8 cellular contexts compared by ENCODE assay signal in genomic region chr3:108100906-108101305, GRCh38. TPM values are rescaled to one million over a fixed set of nuclear protein-coding genes. Genes with fewer than 3 reads are reported as not detected.
A peak's percentile ranks its signal among the peaks of the same experiment; 100 is the strongest.
DNase-seq lines count a peak whose midpoint lies in the region; ATAC-seq, FAIRE-seq and TF ChIP-seq lines count a peak whose summit lies in the region.

No MANE protein-coding gene starts in this region.

- TF ChIP-seq POLR2A in GM12878 (IDR thresholded peaks at IDR 0.05; ENCODE audit: low read depth, low read length): no peak

- CTCF ChIA-PET in GM12878 (lab: Yijun Ruan, JAX): interaction anchor here (0.9 to 1.8 kb wide), 3 partner anchors 8 to 377 kb away, joined by 3 to 7 read pairs (median 6); no protein-coding TSS in a partner anchor

- peak overlapping the region; percentile 46 for H3K4me2 ChIP-seq in Loucy (ENCODE audit: low read depth, low read length, poor library complexity, severe bottlenecking)
- H3K4me2 ChIP-seq in GM12878 (ENCODE audit: control insufficient read depth, insufficient read depth): peak overlapping the region; percentile 92

- RAD21 ChIA-PET in GM12878 (lab: Charles Lee; ENCODE audit: unreplicated experiment): interaction anchor here (0.8 to 4.2 kb wide), 11 partner anchors 9 to 52 kb away, joined by 3 to 36 read pairs (median 5); no protein-coding TSS in a partner anchor

- no peaks in the 10 kb centered on the region for H3F3A ChIP-seq in Loucy (ENCODE audit: low read depth)

- H3K27me3 ChIP-seq in Loucy (ENCODE audit: insufficient read depth, low read length, poor library complexity, severe bottlenecking) (no peaks in the 10 kb centered on the region), GM12878 (replicated peaks in 1 of 2; ENCODE audit: control insufficient read depth in 2 of 2, insufficient read depth in 2 of 2, low read length in 1 of 2) (no peaks in the 10 kb centered on the region), lower lobe of right lung (ENCODE audit: low read depth) (no peaks in the 10 kb centered on the region)

- H4K20me1 ChIP-seq in Loucy (ENCODE audit: insufficient read depth, low read length, poor library complexity, severe bottlenecking): no peaks in the 10 kb centered on the region
- H4K20me1 ChIP-seq in GM12878 (ENCODE audit: control insufficient read depth, insufficient read depth): no peaks in the 10 kb centered on the region

- in situ Hi-C loops in GM12878 (cut with MboI): no loop called here

- peak; percentile 86 to 92 for TF ChIP-seq EP300 in GM12878 (IDR thresholded peaks at IDR 0.05; ENCODE audit: borderline replicate concordance in 1 of 2, control insufficient read depth in 1 of 2, low read depth in 2 of 2, low read length in 2 of 2)

- H3K9me2 ChIP-seq in Loucy (replicated peaks; ENCODE audit: low read depth, low read length): no peaks in the 10 kb centered on the region

- SMC1A ChIA-PET in GM12878 (lab: Charles Lee; ENCODE audit: uncharacterized antibody, unreplicated experiment): interaction anchor here (0.6 to 3.9 kb wide), 11 partner anchors 8 to 287 kb away, joined by 3 to 34 read pairs (median 3); no protein-coding TSS in a partner anchor

- peak; percentile 59 for DNase-seq in GM18507 (ENCODE audit: extremely low spot score, insufficient read length, low read depth)
- DNase-seq in GM12878 (ENCODE audit: low read depth, low spot score): peak; percentile 96
- DNase-seq in lower lobe of right lung: no peak
- no peak for DNase-seq in SK-N-DZ (ENCODE audit: low spot score)
- DNase-seq in midbrain (lab: John Stamatoyannopoulos, UW): no peak
- DNase-seq in caudate nucleus (lab: John Stamatoyannopoulos, UW): no peak

- H3K9ac ChIP-seq in Loucy (ENCODE audit: low read depth, low read length, poor library complexity, severe bottlenecking) (peak overlapping the region; percentile 29), GM12878 (ENCODE audit: control insufficient read depth, insufficient read depth, low read length) (no peak overlapping the region)

- no peak for TF ChIP-seq RAD21 in GM12878 (IDR thresholded peaks at IDR 0.05; ENCODE audit: insufficient read depth, low read depth, low read length)

- no peak for TF ChIP-seq CTCF in Loucy (conservative IDR thresholded peaks at IDR 0.05; ENCODE audit: low read length)
- TF ChIP-seq CTCF in GM12878 (IDR thresholded peaks at IDR 0.05 in 2 of 3, conservative IDR thresholded peaks at IDR 0.05 in 1 of 3; ENCODE audit: control insufficient read depth in 2 of 3, extremely low read depth in 1 of 3, insufficient read depth in 1 of 3, low read depth in 3 of 3, low read length in 3 of 3): no peak
- no peak for TF ChIP-seq CTCF in lower lobe of right lung (IDR thresholded peaks at IDR 0.05)

- H3K27ac ChIP-seq in GM12878 (ENCODE audit: control insufficient read depth, insufficient read depth): peak overlapping the region; percentile 81
- H3K27ac ChIP-seq in lower lobe of right lung: no peak overlapping the region
- H3K27ac ChIP-seq in caudate nucleus (ENCODE audit: low read depth, low read length): no peak overlapping the region

- H3K79me2 ChIP-seq in Loucy (ENCODE audit: insufficient read depth, low read length): no peaks in the 10 kb centered on the region
- H3K79me2 ChIP-seq in GM12878 (ENCODE audit: control insufficient read depth, insufficient read depth, low read length): no peaks in the 10 kb centered on the region; the same call in 1 of the 2 replicates

- H3K4me1 ChIP-seq in Loucy (ENCODE audit: insufficient read depth, low read length, poor library complexity, severe bottlenecking) (peaks cover 41% of the 10 kb centered on the region), GM12878 (ENCODE audit: control insufficient read depth, insufficient read depth, low read length) (peaks cover 36% of the 10 kb centered on the region), lower lobe of right lung (no peaks in the 10 kb centered on the region)

- H2AFZ ChIP-seq in Loucy (ENCODE audit: low read length) (no peak overlapping the region), GM12878 (ENCODE audit: control insufficient read depth, low read depth, low read length) (no peak overlapping the region)

- H3K4me3 ChIP-seq in Loucy (ENCODE audit: low read length, poor library complexity, severe bottlenecking) (no peak overlapping the region), GM12878 (no peak overlapping the region; the same call in 1 of the 2 replicates), lower lobe of right lung (no peak overlapping the region)

- 2% methylated on average over 2 of the region's 2 CpGs for WGBS in GM12878 (ENCODE audit: insufficient coverage, insufficient replicate concordance, low lambda C conversion rate, missing lambda C conversion rate)

- ATAC-seq in GM21717 (IDR thresholded peaks at IDR 0.05; ENCODE audit: unreplicated experiment) (peak; percentile 91), GM12878 (peak; percentile 89), lower lobe of right lung (no peak)

- H3K9me3 ChIP-seq in Loucy (ENCODE audit: insufficient read depth, low read depth, low read length): no peaks in the 10 kb centered on the region
- H3K9me3 ChIP-seq in GM12878 (replicated peaks; ENCODE audit: control insufficient read depth, insufficient read depth, low read length): no peaks in the 10 kb centered on the region
- no peaks in the 10 kb centered on the region for H3K9me3 ChIP-seq in lower lobe of right lung

- POLR2A ChIA-PET in GM12878 (lab: Charles Lee): interaction anchor here (1.0 to 3.7 kb wide), 4 partner anchors 12 to 195 kb away, joined by 3 to 25 read pairs (median 11); partner anchors contain the start of gene HHLA2

- BruUV-seq in GM12878 (replicated peaks; lab: Mats Ljungman, UMichigan): no TSS peak

- H3K36me3 ChIP-seq in Loucy (ENCODE audit: insufficient read depth, low read length) (no peaks in the 10 kb centered on the region), GM12878 (ENCODE audit: control insufficient read depth in 2 of 2, insufficient read depth in 2 of 2, low read length in 1 of 2) (no peaks in the 10 kb centered on the region), lower lobe of right lung (no peaks in the 10 kb centered on the region)

- intact Hi-C loops in GM12878 (cut with micrococcal nuclease; ENCODE audit: unreplicated experiment): loop anchor here (1.0 kb wide), 2 partner anchors 10 to 23 kb away; partner anchors contain the start of gene CD47
- intact Hi-C loops in lower lobe of right lung (cut with DNase I): no loop called here

- FAIRE-seq in GM18507 (lab: Jason Lieb, UNC): peak; percentile 97
- FAIRE-seq in GM12878 (lab: Jason Lieb, UNC): peak; percentile 90

TF ChIP-seq in GM12878, 131 proteins besides CTCF, POLR2A, EP300 and RAD21 (continues in another document):
- no peak for TF ChIP-seq NRF1 (conservative IDR thresholded peaks at IDR 0.05; ENCODE audit: low read depth, low read length)
- TF ChIP-seq, protein P1, sequence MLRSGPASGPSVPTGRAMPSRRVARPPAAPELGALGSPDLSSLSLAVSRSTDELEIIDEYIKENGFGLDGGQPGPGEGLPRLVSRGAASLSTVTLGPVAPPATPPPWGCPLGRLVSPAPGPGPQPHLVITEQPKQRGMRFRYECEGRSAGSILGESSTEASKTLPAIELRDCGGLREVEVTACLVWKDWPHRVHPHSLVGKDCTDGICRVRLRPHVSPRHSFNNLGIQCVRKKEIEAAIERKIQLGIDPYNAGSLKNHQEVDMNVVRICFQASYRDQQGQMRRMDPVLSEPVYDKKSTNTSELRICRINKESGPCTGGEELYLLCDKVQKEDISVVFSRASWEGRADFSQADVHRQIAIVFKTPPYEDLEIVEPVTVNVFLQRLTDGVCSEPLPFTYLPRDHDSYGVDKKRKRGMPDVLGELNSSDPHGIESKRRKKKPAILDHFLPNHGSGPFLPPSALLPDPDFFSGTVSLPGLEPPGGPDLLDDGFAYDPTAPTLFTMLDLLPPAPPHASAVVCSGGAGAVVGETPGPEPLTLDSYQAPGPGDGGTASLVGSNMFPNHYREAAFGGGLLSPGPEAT (IDR thresholded peaks at IDR 0.05; ENCODE audit: low read depth): peak; percentile 76
- TF ChIP-seq PKNOX1 (IDR thresholded peaks at IDR 0.05): peak; percentile 83

RNA-seq across cellular contexts. Expression of gene CD47, which starts 10.1 kb away (rescaled TPM):
- total RNA-seq in GM12878 (2013; cell fraction: nucleolus; rRNA removed): 305 and 306 TPM in 2 replicates
- 66.0 and 81.6 TPM in 2 replicates for total RNA-seq in GM12878 (2014; rRNA removed)
- 69.6 and 72.0 TPM in 2 replicates for total RNA-seq in GM12878 (2014; rRNA removed; fragmentation: Illumina TruSeq; extraction: Trizol)
- total RNA-seq in GM12878 (2021): 74.6 and 87.2 TPM in 2 replicates
- polyA plus RNA-seq in GM12878 (2011; ENCODE audit: low read depth): 149 TPM
- 118 and 208 TPM in 2 replicates for polyA plus RNA-seq in GM12878 (2011; rRNA removed)
- 41.5 and 54.0 TPM in 2 replicates for polyA plus RNA-seq in GM12878 (2011; cell fraction: cytosol; rRNA removed)
- 65.1 and 67.6 TPM in 2 replicates for polyA plus RNA-seq in GM12878 (2011; cell fraction: nucleus; rRNA removed)
- polyA plus RNA-seq in GM12878 (2012): 86.3 and 96.9 TPM in 2 replicates
- 77.3 and 105 TPM in 2 replicates for polyA plus RNA-seq in GM12878 (2014; fragmentation: Illumina TruSeq; extraction: Trizol)
- polyA plus RNA-seq in GM12878 (2014; fragmentation: Nextera tagmentation; extraction: Ambion mirVana): 10 to 100 TPM; 22.9 to 61.6 TPM
- polyA plus RNA-seq in GM12878 (2014; rRNA removed): 68.0 and 84.8 TPM in 2 replicates
- polyA plus RNA-seq in GM12878 (2016; fragmentation: Nextera tagmentation; extraction: Ambion mirVana): 100 to 1,000 TPM; 168 to 175 TPM
- polyA minus RNA-seq in GM12878 (2011; rRNA and poly(A)+ RNA removed): 47.6 and 61.7 TPM in 2 replicates
- 20.1 and 26.3 TPM in 2 replicates for polyA minus RNA-seq in GM12878 (2011; cell fraction: cytosol; rRNA and poly(A)+ RNA removed)
- polyA minus RNA-seq in GM12878 (2011; cell fraction: nucleus; rRNA and poly(A)+ RNA removed): 41.5 and 58.6 TPM in 2 replicates
- 222 TPM for total RNA-seq in lower lobe of right lung
- polyA plus RNA-seq in SK-N-DZ (2014; cell fraction: cytosol; rRNA removed): 54.2 and 86.5 TPM in 2 replicates
- polyA plus RNA-seq in SK-N-DZ (2014; cell fraction: nucleus; rRNA removed): 81.3 and 90.9 TPM in 2 replicates

Comparison
In these comparisons a context has a peak if more than half of its experiments do, and no peak if none do; other contexts are left out.
1. DNase-seq: peak in GM18507 (single experiment) and GM12878 (single experiment); none in lower lobe of right lung (single experiment), SK-N-DZ (single experiment), midbrain (single experiment) and caudate nucleus (0 of 61).
2. ATAC-seq: peak in GM21717 (single experiment) and GM12878 (single experiment); none in lower lobe of right lung (0 of 2).